In the genomic region with DNA sequence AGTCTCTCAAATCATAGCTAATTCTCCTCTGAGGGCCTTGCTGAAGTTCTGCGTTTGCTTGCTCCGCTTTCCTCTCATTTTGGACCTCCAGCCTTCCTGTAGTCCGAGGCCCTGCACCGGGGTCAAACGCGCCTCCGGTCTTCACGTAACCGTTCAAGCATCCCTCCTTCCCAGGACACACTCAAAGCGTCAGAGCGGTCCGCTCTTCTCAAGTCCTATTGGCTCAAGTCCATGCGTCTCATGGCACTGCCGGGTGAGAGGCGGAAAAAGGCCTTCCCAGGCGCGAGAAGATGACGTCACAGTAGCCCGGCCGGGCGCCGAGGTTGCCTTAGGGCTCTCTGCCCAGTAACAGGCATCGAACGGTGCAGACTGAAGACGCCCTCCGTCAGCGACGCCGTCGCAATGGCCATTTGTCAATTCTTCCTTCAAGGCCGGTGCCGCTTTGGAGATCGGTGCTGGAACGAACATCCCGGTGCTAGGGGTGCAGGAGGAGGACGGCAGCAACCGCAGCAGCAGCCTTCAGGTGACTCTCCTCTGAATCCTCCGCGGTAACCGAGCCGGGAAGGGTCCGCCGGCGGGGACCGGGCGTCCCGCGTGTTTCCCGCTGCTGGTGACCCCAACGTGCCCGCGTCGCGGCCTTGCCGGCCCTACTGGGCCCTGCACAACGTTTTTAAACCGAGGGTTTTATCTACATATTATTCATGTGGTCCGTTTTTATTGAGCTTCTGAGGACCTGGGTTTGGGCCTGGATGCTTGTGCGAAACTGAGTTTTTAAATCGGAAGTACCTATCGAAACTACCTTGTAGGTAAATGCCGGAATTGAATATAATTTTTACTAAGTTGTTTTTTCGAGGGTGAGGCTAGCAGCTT, we compare ENCODE assay signal across 1 cellular context.
TF ChIP-seq lines count a peak whose summit lies in the region.

A gene with protein sequence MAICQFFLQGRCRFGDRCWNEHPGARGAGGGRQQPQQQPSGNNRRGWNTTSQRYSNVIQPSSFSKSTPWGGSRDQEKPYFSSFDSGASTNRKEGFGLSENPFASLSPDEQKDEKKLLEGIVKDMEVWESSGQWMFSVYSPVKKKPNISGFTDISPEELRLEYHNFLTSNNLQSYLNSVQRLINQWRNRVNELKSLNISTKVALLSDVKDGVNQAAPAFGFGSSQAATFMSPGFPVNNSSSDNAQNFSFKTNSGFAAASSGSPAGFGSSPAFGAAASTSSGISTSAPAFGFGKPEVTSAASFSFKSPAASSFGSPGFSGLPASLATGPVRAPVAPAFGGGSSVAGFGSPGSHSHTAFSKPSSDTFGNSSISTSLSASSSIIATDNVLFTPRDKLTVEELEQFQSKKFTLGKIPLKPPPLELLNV (plus strand): TSS at position 365 of the 870 bp plus-strand sequence. CDS start 38 bp downstream, at position 403.

TF ChIP-seq in liver, 16 proteins besides CTCF, POLR2A, EP300 and RAD21 (continued from another document):
- TF ChIP-seq, protein P1, sequence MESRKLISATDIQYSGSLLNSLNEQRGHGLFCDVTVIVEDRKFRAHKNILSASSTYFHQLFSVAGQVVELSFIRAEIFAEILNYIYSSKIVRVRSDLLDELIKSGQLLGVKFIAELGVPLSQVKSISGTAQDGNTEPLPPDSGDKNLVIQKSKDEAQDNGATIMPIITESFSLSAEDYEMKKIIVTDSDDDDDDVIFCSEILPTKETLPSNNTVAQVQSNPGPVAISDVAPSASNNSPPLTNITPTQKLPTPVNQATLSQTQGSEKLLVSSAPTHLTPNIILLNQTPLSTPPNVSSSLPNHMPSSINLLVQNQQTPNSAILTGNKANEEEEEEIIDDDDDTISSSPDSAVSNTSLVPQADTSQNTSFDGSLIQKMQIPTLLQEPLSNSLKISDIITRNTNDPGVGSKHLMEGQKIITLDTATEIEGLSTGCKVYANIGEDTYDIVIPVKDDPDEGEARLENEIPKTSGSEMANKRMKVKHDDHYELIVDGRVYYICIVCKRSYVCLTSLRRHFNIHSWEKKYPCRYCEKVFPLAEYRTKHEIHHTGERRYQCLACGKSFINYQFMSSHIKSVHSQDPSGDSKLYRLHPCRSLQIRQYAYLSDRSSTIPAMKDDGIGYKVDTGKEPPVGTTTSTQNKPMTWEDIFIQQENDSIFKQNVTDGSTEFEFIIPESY (IDR thresholded peaks at IDR 0.05), result peak; percentile 92
- TF ChIP-seq YY1 (IDR thresholded peaks at IDR 0.05) (peak; percentile 91), GABPA (IDR thresholded peaks at IDR 0.05 in 1 of 2, conservative IDR thresholded peaks at IDR 0.05 in 1 of 2) (peak in 1 of 2 donors; percentile 72), FOXA2 (IDR thresholded peaks at IDR 0.05) (peak; percentile 24), JUND (IDR thresholded peaks at IDR 0.05) (peak; percentile 67 to 69), TAF1 (conservative IDR thresholded peaks at IDR 0.05) (peak; percentile 64)
TF ChIP-seq in liver: peak in this region for 14.
